1 cellular context compared by ENCODE assay signal in the genomic region with DNA sequence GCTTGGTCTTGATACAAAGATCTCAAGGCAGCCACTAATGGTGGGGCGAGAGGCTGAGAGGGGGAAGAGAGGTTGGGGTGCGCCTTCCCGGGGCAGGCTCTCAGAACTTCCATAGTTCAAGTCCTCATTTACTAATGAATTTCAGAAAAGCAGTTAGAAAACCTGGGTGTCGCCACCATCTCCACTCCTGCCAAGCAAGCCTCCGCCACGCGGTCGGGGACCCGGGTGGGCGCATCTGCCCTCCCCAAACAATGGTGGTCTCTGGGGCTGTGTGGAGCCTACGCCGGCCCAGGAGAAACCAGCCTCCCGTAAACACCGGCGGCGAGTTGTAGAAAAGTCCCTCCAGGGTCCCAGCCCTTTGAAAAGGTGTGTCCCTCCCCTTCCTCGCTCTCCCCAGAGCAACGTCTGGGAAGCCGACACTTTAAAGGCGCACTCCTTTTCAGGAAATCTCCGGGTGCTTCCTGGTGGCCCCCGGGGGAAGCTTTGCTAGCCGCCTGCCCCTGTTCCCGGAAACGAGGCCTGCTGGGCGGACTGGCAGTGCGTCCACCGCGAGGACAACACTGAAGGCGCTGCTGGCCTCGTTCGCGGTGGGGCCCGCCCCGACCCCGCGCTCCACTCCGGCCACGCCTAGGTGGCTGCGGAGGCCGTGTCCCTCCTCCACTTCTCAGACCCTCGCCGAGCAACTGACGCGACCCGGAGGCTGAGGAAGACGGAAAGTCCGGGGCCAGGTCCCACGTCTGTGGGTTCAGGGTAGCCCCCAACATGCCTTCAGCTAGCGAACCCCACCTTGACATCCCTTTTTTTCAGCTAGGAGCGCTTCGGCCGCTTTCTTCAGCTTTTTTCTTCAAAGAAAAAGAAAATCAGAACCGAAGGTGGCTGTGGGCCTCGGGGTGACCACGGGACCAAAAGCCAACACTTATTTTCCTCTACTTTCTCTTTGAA.
TF ChIP-seq lines count a peak whose summit lies in the region.

No MANE protein-coding gene starts in this region.

TF ChIP-seq in IMR-90, 13 proteins besides CTCF, POLR2A, EP300 and RAD21:
- TF ChIP-seq FOS (IDR thresholded peaks at IDR 0.05; ENCODE audit: low read depth, low read length): no peak
- no peak for TF ChIP-seq SMC3 (IDR thresholded peaks at IDR 0.05; ENCODE audit: low read depth, low read length)
- TF ChIP-seq CHD1 (IDR thresholded peaks at IDR 0.05; ENCODE audit: low read depth, low read length): no peak
- no peak for TF ChIP-seq MXI1 (IDR thresholded peaks at IDR 0.05; ENCODE audit: borderline replicate concordance, low read depth, low read length)
- no peak for TF ChIP-seq NFE2L2 (IDR thresholded peaks at IDR 0.05; ENCODE audit: low read depth, low read length)
- no peak for TF ChIP-seq CEBPB (IDR thresholded peaks at IDR 0.05; ENCODE audit: low read depth, low read length)
- TF ChIP-seq BHLHE40 (IDR thresholded peaks at IDR 0.05; ENCODE audit: low read depth, low read length): no peak
- TF ChIP-seq RCOR1 (IDR thresholded peaks at IDR 0.05; ENCODE audit: insufficient replicate concordance, low read length): no peak
- TF ChIP-seq MAFK (IDR thresholded peaks at IDR 0.05; ENCODE audit: low read depth, low read length): no peak
- TF ChIP-seq, protein P1, sequence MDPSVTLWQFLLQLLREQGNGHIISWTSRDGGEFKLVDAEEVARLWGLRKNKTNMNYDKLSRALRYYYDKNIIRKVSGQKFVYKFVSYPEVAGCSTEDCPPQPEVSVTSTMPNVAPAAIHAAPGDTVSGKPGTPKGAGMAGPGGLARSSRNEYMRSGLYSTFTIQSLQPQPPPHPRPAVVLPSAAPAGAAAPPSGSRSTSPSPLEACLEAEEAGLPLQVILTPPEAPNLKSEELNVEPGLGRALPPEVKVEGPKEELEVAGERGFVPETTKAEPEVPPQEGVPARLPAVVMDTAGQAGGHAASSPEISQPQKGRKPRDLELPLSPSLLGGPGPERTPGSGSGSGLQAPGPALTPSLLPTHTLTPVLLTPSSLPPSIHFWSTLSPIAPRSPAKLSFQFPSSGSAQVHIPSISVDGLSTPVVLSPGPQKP (IDR thresholded peaks at IDR 0.05; ENCODE audit: borderline replicate concordance, low read depth, low read length): no peak
- no peak for TF ChIP-seq MAZ (IDR thresholded peaks at IDR 0.05; ENCODE audit: borderline replicate concordance, low read depth, low read length)
- no peak for TF ChIP-seq RFX5 (IDR thresholded peaks at IDR 0.05; ENCODE audit: low read depth, low read length)
- TF ChIP-seq, protein P2, sequence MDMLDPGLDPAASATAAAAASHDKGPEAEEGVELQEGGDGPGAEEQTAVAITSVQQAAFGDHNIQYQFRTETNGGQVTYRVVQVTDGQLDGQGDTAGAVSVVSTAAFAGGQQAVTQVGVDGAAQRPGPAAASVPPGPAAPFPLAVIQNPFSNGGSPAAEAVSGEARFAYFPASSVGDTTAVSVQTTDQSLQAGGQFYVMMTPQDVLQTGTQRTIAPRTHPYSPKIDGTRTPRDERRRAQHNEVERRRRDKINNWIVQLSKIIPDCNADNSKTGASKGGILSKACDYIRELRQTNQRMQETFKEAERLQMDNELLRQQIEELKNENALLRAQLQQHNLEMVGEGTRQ (IDR thresholded peaks at IDR 0.05; ENCODE audit: low read depth, low read length): no peak
